Comparison of ENCODE assay signal across 1 cellular context in the genomic region with DNA sequence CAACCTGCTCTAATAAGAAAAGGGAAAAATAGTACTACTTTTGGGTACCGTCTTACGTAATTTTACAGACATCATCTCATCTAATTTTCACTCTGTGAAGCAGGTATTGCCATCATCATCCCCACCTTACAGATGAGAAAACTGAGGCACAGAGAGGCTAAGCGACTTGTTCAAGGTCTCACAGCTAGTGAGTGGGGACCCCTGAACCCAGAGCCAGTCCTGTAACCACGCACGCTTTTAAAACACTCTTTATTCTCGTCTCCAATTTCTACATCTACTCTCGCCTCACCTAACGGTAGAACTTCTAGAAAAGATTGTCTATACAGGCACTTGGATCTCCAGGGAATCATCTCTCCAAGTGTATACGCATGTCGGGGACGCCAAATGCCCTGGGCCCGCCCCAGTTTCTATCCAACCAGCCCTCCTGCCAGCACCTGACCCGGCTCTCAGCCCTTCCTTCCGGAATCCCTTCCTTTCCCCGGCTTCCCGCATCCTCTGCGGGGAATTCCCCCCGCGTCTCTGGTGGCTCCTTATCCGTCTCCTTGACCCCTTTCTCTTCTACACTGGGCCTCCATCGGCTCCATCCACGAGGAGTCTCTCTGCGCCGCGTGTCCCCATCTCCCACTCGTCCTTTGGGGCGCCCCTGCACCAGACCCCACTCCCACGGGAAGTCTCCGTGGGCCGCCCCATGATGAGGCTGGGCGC.
A peak's percentile ranks its signal among the peaks of the same experiment; 100 is the strongest.
TF ChIP-seq lines count a peak whose summit lies in the region.

No MANE protein-coding gene starts in this region.

TF ChIP-seq in K562, 482 proteins besides CTCF, POLR2A, EP300 and RAD21:
- TF ChIP-seq BCOR (IDR thresholded peaks at IDR 0.05) (peak; percentile 57), SPI1 (IDR thresholded peaks at IDR 0.05; ENCODE audit: borderline replicate concordance, low read depth, low read length) (no peak), RBM25 (IDR thresholded peaks at IDR 0.05; ENCODE audit: low read depth, low read length, severe bottlenecking) (peak; percentile 73)
